ENCODE assay signal across 19 cellular contexts in genomic region chr13:89307278-89307677, GRCh38.
DNase-seq lines count a peak whose midpoint lies in the region; ATAC-seq lines count a peak whose summit lies in the region.
"Had no signal": no experiment of that assay in that cellular context is flagged by ENCODE, and none has a peak within 500 bp of the region (broad histone marks: within the 10 kb centered on the region; RNA-seq: fewer than 3 reads in every experiment).

No MANE protein-coding gene starts in this region.

- DNase-seq in kidney tubule cell (ENCODE audit: low spot score) (peak; percentile 36), SKM-1 (lab: John Stamatoyannopoulos, UW; ENCODE audit: unreplicated experiment) (no peak), NCI-H69 (lab: John Stamatoyannopoulos, UW) (no peak)
- DNase-seq in stimulated activated naive CD4-positive, alpha-beta T cell (lab: John Stamatoyannopoulos, UW) = no peak
- no peak for DNase-seq in activated CD8-positive, alpha-beta memory T cell treated with anti-CD3 and anti-CD28 coated beads, Interleukin-2, amount 50 U/mL, for 48 hours
- DNase-seq: C1 segment of cervical spinal cord; DND-41; GF-D8; HFFc6; IMR-90; Kasumi-1; NCI-H1105 treated with DMSO at 0.1 percent for 48 hours; NCI-H187; NCI-H446; NK-92 treated with Interleukin-12 subunit alpha and Interleukin-12 subunit beta, amount 100 ng/mL, for 24 hours; T-helper 2 cell had no signal

- ATAC-seq in GM18520 (IDR thresholded peaks at IDR 0.05; ENCODE audit: unreplicated experiment) = peak; percentile 62
- peak; percentile 97 for ATAC-seq in HG02610 (IDR thresholded peaks at IDR 0.05; ENCODE audit: unreplicated experiment)
- peak; percentile 78 for ATAC-seq in HG03354 (IDR thresholded peaks at IDR 0.05; ENCODE audit: poor library complexity, severe bottlenecking, unreplicated experiment)
